12 cellular contexts compared by ENCODE assay signal in genomic region chr12:120101617-120102016, GRCh38. TPM values are rescaled to one million over a fixed set of nuclear protein-coding genes. Genes with fewer than 3 reads are reported as not detected.
DNase-seq lines count a peak whose midpoint lies in the region; TF ChIP-seq lines count a peak whose summit lies in the region.
"Had no signal": no experiment of that assay in that cellular context is flagged by ENCODE, and none has a peak within 500 bp of the region (broad histone marks: within the 10 kb centered on the region; RNA-seq: fewer than 3 reads in every experiment).

No MANE protein-coding gene starts in this region.

- H3K9me3 Mint-ChIP-seq in brain (no peaks in the 10 kb centered on the region), nephron (no peaks in the 10 kb centered on the region)

- H3K27me3 Mint-ChIP-seq in brain = no peaks in the 10 kb centered on the region
- H3K27me3 Mint-ChIP-seq in nephron (ENCODE audit: low read depth) = no peaks in the 10 kb centered on the region

- TF ChIP-seq CTCF in 22Rv1 (IDR thresholded peaks at IDR 0.05) = no peak
- TF ChIP-seq CTCF in brain (conservative IDR thresholded peaks at IDR 0.05) = no peak
- no peak for TF ChIP-seq CTCF in nephron (IDR thresholded peaks at IDR 0.05; ENCODE audit: unreplicated experiment in 3 of 3)
- no peak for TF ChIP-seq CTCF in GM13976 (IDR thresholded peaks at IDR 0.05; ENCODE audit: borderline replicate concordance, control extremely low read depth, extremely low read depth, insufficient read depth, missing control alignments)

- H3K27me3 ChIP-seq in H7 (ENCODE audit: control insufficient read depth, insufficient read depth, low read length) = no peaks in the 10 kb centered on the region
- H3K27me3 ChIP-seq: Peyer's patch had no signal

- no peak overlapping the region for H3K4me3 ChIP-seq in H7 (ENCODE audit: insufficient read depth, low read depth, low read length)

- H3K4me1 Mint-ChIP-seq in brain (peaks cover 23% of the 10 kb centered on the region), nephron (peaks cover 23% of the 10 kb centered on the region)

- in situ Hi-C loops in GM13976 (cut with MboI; ENCODE audit: low sequenced_read_pairs, unreplicated experiment) = no loop called here

- H3K4me3 Mint-ChIP-seq in brain (no peak overlapping the region), nephron (no peak overlapping the region)

- peak; percentile 62 for DNase-seq in H7
- DNase-seq in HUDEP-2 (lab: John Stamatoyannopoulos, UW; ENCODE audit: unreplicated experiment in 76 of 76) = no peak
- no peak for DNase-seq in GM13976 (ENCODE audit: low spot score)
- DNase-seq in DMS153 treated with DMSO at 0.1 percent for 48 hours (lab: John Stamatoyannopoulos, UW; ENCODE audit: unreplicated experiment) = no peak
- DNase-seq in amygdala (lab: John Stamatoyannopoulos, UW) = no peak
- DNase-seq: activated CD4-positive, alpha-beta T cell treated with anti-CD3 and anti-CD28 coated beads for 1 hour; COR-L47; Peyer's patch; stimulated activated CD8-positive, alpha-beta memory T cell treated with anti-CD3 and anti-CD28 coated beads, Interleukin-4, amount 100 ng/mL, for 48 hours had no signal

- peaks cover 9% of the 10 kb centered on the region for H3K36me3 ChIP-seq in H7 (replicated peaks; ENCODE audit: control insufficient read depth, insufficient read depth, low read length)

- H3K27ac Mint-ChIP-seq in brain (peak overlapping the region in 4 of 5 experiments; percentile 42 to 93 (median 62)), nephron (peak overlapping the region; percentile 18 to 75 (median 68))

- H3K36me3 Mint-ChIP-seq in brain = peaks cover 49% of the 10 kb centered on the region
- H3K36me3 Mint-ChIP-seq in nephron (ENCODE audit: low read depth) = peaks cover 32% of the 10 kb centered on the region

- 0 out of 2 replicates have a peak overlapping the region, but pooled peaks have one; percentile 3 for H3K27ac ChIP-seq in 22Rv1

RNA-seq across cellular contexts. Expression of gene RAB35, which starts 14.9 kb away (rescaled TPM):
- total RNA-seq in H7 (2014; rRNA removed; shearing (Covaris generic)) = 38.4 and 42.8 TPM in 2 replicates
- 40.8 TPM for polyA plus RNA-seq in brain (ENCODE audit: insufficient read depth, low read depth, low replicate concordance)
